In the genomic region with DNA sequence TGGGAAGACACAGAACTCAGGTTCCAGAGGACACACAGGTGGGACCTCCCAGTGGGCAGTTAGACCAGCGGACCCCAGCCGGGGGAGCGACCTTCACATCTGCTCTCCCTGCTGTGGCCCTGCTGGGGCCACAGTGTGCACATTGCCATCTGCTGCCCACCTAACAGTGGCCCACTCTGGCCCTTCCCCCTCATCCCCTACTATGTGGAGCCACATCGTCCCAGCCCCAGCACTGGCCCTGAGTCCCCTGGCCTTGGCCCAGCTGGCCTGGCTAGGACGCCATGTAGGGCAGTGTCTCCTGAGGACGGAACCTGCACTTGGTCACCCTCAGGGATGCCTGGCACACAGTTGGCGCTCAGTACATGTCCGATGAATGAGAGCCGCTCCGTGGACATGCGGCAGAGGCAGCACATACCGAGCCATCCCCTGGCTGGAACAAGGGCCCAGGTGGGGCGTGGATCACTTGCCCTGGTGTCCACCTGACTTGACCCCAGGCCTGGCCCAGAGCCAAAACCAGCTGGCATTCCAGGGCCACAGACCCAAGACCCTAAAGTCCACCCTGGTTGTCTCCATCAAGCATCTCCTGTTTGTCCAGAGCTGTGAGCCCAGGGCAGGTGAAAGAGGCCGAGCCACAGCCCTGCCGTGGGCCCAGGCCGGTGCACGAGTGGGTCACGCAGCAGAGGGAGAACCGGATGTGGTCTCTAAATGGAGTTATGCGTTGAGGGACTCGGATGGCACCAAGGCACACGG, we compare ENCODE assay signal across 1 cellular context.
TF ChIP-seq lines count a peak whose summit lies in the region.

No MANE protein-coding gene starts in this region.

TF ChIP-seq in WTC11, 78 proteins besides CTCF, POLR2A, EP300 and RAD21 (continued from another document):
- TF ChIP-seq ZNF532 (CRISPR knock-in tag; IDR thresholded peaks at IDR 0.05; ENCODE audit: borderline replicate concordance), result no peak
